In the genomic region with DNA sequence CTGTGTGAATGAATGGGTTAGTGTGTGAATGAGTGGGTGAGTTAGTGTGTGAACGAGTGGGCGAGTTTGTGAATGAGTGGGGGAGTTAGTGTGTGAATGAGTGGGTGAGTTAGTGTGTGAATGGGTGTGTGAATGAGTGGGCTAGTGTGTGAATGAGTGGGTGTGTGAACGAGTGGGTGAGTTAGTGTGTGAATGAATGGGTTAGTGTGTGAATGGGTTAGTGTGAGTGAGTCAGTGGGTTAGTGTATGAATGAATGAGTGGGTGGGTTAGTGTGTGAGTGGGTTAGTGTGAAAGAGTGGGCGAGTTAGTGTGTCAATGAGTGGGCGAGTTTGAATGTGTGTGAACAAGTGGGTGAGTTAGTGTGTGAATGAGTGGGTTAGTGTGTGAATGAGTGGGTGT, we compare ENCODE assay signal across 22 cellular contexts. TPM values are rescaled to one million over a fixed set of nuclear protein-coding genes. Genes with fewer than 3 reads are reported as not detected.
"Had no signal": no experiment of that assay in that cellular context is flagged by ENCODE, and none has a peak within 500 bp of the region (broad histone marks: within the 10 kb centered on the region; RNA-seq: fewer than 3 reads in every experiment).

No MANE protein-coding gene starts in this region.

- H3K27ac ChIP-seq: epithelial cell of prostate, esophagus muscularis mucosa, gastrocnemius medialis, heart right ventricle, neural progenitor cell, ovary, right atrium auricular region, testis, tibial nerve had no signal

- H3K4me1 Mint-ChIP-seq: neural progenitor cell; stimulated activated naive CD8-positive, alpha-beta T cell treated with anti-CD3 and anti-CD28 coated beads, Interleukin-15, amount 100 ng/mL, for 72 hours had no signal

- H3K9ac ChIP-seq: neural progenitor cell had no signal

- H3K4me1 ChIP-seq: esophagus muscularis mucosa, gastrocnemius medialis, heart right ventricle, neural progenitor cell, right atrium auricular region, testis, tibial nerve had no signal

- H3K27me3 ChIP-seq: esophagus muscularis mucosa, gastrocnemius medialis, heart right ventricle, neural progenitor cell, ovary, right atrium auricular region, testis, tibial nerve had no signal

- H3K36me3 Mint-ChIP-seq: naive thymus-derived CD8-positive, alpha-beta T cell; neural progenitor cell had no signal

- H3K4me3 Mint-ChIP-seq: dendritic cell treated with granulocyte-macrophage colony-stimulating factor and Interleukin-4, amounts not matched to agents 40 ng/mL and 50 ng/mL, for 4 days; effector memory CD8-positive, alpha-beta T cell; naive thymus-derived CD8-positive, alpha-beta T cell; neural progenitor cell; stimulated activated effector memory CD8-positive, alpha-beta T cell treated with anti-CD3 and anti-CD28 coated beads, Interleukin-12 subunit alpha, Interleukin-12 subunit beta, amount 100 ng/mL, for 72 hours; stimulated activated naive CD8-positive, alpha-beta T cell treated with anti-CD3 and anti-CD28 coated beads, Interleukin-15, amount 100 ng/mL, for 72 hours had no signal

- DNase-seq: effector memory CD8-positive, alpha-beta T cell; gastrocnemius medialis; heart right ventricle; hypothalamus; kidney glomerular epithelial cell; mucosa of descending colon; ovary; stimulated activated CD4-positive, alpha-beta T cell treated with anti-CD3 and anti-CD28 coated beads, Interleukin-4, amount 100 ng/mL, for 1 hour; stimulated activated CD8-positive, alpha-beta memory T cell treated with anti-CD3 and anti-CD28 coated beads, Interleukin-4, amount 100 ng/mL, for 48 hours; stimulated activated naive CD8-positive, alpha-beta T cell treated with anti-CD3 and anti-CD28 coated beads, Interleukin-15, amount 100 ng/mL, for 72 hours; testis had no signal

- ATAC-seq: effector memory CD8-positive, alpha-beta T cell; gastrocnemius medialis; heart right ventricle; mucosa of descending colon; naive thymus-derived CD8-positive, alpha-beta T cell; stimulated activated effector memory CD8-positive, alpha-beta T cell treated with anti-CD3 and anti-CD28 coated beads, Interleukin-12 subunit alpha, Interleukin-12 subunit beta, amount 100 ng/mL, for 72 hours; stimulated activated naive CD8-positive, alpha-beta T cell treated with anti-CD3 and anti-CD28 coated beads, Interleukin-15, amount 100 ng/mL, for 72 hours had no signal

- H3K27ac Mint-ChIP-seq: dendritic cell treated with granulocyte-macrophage colony-stimulating factor and Interleukin-4, amounts not matched to agents 40 ng/mL and 50 ng/mL, for 4 days; neural progenitor cell; stimulated activated naive CD8-positive, alpha-beta T cell treated with anti-CD3 and anti-CD28 coated beads, Interleukin-15, amount 100 ng/mL, for 72 hours had no signal

- H3K4me2 ChIP-seq: neural progenitor cell, smooth muscle cell had no signal

- H3K4me3 ChIP-seq: esophagus muscularis mucosa, gastrocnemius medialis, heart right ventricle, mucosa of descending colon, neural progenitor cell, ovary, right atrium auricular region, smooth muscle cell, testis, tibial nerve had no signal

- FAIRE-seq: colon, islet of Langerhans had no signal

- H3K27me3 Mint-ChIP-seq: dendritic cell treated with granulocyte-macrophage colony-stimulating factor and Interleukin-4, amounts not matched to agents 40 ng/mL and 50 ng/mL, for 4 days; effector memory CD8-positive, alpha-beta T cell; stimulated activated naive CD8-positive, alpha-beta T cell treated with anti-CD3 and anti-CD28 coated beads, Interleukin-15, amount 100 ng/mL, for 72 hours had no signal

- H3K36me3 ChIP-seq: esophagus muscularis mucosa, gastrocnemius medialis, heart right ventricle, neural progenitor cell, ovary, right atrium auricular region, tibial nerve had no signal

RNA-seq across cellular contexts. Expression of a gene that starts 35.5 kb away (rescaled TPM):
- total RNA-seq: gastrocnemius medialis; naive thymus-derived CD8-positive, alpha-beta T cell had no signal
